Comparison of ENCODE assay signal across 1 cellular context in the genomic region with DNA sequence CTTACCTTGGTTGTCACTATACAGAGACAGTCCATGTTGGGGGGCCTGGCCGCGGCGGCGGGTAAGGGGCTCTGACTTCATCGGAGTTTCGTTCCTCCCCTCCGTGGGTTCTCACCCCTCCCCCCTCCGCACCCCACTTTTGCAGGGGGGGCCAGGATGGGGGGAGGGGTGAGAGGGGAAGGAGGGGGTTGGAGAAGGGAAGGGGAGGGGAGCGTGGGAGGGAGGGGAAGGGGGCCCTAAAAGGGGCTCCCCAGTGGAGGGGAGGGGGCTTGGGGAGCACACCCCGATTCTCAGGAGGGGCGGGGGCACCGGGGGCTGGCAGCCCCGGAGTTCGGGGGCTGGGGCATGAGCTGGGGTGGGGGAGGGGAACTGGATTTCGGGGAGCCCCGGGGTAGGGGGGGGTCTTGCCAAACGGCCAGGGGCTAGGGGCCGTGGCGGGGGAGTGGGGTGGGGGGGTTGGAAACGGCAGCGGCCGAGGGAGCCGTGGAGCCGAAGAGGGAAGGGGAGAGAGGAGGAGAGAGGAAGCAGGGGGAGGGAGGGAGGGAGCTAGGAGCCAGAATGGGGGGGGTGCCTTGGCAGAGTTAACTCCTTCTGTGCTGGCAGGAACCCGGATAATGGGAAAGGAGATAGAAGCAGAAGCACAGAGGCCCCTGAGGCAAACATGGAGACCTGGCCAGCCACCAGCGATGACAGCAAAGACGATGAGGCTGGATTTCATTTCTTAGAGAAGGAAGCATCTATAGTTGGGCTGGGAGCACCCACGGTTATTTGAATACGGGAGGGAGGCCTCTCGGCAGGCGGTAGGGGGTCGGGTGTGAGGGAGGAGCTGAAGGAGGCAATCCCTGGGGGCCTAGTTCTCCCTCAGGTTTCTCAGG.
A peak's percentile ranks its signal among the peaks of the same experiment; 100 is the strongest.
TF ChIP-seq lines count a peak whose summit lies in the region.

No MANE protein-coding gene starts in this region.

TF ChIP-seq in HEK293, 187 proteins besides CTCF, POLR2A, EP300 and RAD21 (continued from another document):
- TF ChIP-seq, protein P1, sequence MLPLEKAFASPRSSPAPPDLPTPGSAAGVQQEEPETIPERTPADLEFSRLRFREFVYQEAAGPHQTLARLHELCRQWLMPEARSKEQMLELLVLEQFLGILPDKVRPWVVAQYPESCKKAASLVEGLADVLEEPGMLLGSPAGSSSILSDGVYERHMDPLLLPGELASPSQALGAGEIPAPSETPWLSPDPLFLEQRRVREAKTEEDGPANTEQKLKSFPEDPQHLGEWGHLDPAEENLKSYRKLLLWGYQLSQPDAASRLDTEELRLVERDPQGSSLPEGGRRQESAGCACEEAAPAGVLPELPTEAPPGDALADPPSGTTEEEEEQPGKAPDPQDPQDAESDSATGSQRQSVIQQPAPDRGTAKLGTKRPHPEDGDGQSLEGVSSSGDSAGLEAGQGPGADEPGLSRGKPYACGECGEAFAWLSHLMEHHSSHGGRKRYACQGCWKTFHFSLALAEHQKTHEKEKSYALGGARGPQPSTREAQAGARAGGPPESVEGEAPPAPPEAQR (tag by site-specific recombination; IDR thresholded peaks at IDR 0.05): 0 out of 2 replicates have a peak, but pooled peaks have one; percentile 38
- TF ChIP-seq, protein P2, sequence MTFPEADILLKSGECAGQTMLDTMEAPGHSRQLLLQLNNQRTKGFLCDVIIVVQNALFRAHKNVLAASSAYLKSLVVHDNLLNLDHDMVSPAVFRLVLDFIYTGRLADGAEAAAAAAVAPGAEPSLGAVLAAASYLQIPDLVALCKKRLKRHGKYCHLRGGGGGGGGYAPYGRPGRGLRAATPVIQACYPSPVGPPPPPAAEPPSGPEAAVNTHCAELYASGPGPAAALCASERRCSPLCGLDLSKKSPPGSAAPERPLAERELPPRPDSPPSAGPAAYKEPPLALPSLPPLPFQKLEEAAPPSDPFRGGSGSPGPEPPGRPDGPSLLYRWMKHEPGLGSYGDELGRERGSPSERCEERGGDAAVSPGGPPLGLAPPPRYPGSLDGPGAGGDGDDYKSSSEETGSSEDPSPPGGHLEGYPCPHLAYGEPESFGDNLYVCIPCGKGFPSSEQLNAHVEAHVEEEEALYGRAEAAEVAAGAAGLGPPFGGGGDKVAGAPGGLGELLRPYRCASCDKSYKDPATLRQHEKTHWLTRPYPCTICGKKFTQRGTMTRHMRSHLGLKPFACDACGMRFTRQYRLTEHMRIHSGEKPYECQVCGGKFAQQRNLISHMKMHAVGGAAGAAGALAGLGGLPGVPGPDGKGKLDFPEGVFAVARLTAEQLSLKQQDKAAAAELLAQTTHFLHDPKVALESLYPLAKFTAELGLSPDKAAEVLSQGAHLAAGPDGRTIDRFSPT (tag by site-specific recombination; IDR thresholded peaks at IDR 0.05): peak; percentile 81
- TF ChIP-seq, protein P3, sequence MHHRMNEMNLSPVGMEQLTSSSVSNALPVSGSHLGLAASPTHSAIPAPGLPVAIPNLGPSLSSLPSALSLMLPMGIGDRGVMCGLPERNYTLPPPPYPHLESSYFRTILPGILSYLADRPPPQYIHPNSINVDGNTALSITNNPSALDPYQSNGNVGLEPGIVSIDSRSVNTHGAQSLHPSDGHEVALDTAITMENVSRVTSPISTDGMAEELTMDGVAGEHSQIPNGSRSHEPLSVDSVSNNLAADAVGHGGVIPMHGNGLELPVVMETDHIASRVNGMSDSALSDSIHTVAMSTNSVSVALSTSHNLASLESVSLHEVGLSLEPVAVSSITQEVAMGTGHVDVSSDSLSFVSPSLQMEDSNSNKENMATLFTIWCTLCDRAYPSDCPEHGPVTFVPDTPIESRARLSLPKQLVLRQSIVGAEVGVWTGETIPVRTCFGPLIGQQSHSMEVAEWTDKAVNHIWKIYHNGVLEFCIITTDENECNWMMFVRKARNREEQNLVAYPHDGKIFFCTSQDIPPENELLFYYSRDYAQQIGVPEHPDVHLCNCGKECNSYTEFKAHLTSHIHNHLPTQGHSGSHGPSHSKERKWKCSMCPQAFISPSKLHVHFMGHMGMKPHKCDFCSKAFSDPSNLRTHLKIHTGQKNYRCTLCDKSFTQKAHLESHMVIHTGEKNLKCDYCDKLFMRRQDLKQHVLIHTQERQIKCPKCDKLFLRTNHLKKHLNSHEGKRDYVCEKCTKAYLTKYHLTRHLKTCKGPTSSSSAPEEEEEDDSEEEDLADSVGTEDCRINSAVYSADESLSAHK (tag by site-specific recombination; IDR thresholded peaks at IDR 0.05): peak; percentile 36; the same call in 1 of the 2 replicates
